Comparison of ENCODE assay signal across 1 cellular context in genomic region chr19:11694533-11695439, GRCh38.
TF ChIP-seq lines count a peak whose summit lies in the region.

No MANE protein-coding gene starts in this region.

TF ChIP-seq in HepG2, 621 proteins besides CTCF, POLR2A, EP300 and RAD21 (continued from another document and continues in another):
- TF ChIP-seq, protein P1, sequence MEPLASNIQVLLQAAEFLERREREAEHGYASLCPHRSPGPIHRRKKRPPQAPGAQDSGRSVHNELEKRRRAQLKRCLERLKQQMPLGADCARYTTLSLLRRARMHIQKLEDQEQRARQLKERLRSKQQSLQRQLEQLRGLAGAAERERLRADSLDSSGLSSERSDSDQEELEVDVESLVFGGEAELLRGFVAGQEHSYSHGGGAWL (CRISPR knock-in tag; IDR thresholded peaks at IDR 0.05), result peak; percentile 2; the same call in 1 of the 2 replicates
- TF ChIP-seq, protein P2, sequence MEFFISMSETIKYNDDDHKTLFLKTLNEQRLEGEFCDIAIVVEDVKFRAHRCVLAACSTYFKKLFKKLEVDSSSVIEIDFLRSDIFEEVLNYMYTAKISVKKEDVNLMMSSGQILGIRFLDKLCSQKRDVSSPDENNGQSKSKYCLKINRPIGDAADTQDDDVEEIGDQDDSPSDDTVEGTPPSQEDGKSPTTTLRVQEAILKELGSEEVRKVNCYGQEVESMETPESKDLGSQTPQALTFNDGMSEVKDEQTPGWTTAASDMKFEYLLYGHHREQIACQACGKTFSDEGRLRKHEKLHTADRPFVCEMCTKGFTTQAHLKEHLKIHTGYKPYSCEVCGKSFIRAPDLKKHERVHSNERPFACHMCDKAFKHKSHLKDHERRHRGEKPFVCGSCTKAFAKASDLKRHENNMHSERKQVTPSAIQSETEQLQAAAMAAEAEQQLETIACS (CRISPR knock-in tag; IDR thresholded peaks at IDR 0.05), result peak; percentile 29; the same call in 1 of the 2 replicates
- peak; percentile 61; the same call in 1 of the 2 replicates for TF ChIP-seq MXD4 (CRISPR knock-in tag; IDR thresholded peaks at IDR 0.05)
- peak; percentile 82 for TF ChIP-seq TAF15 (IDR thresholded peaks at IDR 0.05; ENCODE audit: low read depth, low read length, poor library complexity, severe bottlenecking)
- TF ChIP-seq SYNCRIP (IDR thresholded peaks at IDR 0.05; ENCODE audit: insufficient read depth, low read depth, low read length), result no peak
- TF ChIP-seq, protein P3, sequence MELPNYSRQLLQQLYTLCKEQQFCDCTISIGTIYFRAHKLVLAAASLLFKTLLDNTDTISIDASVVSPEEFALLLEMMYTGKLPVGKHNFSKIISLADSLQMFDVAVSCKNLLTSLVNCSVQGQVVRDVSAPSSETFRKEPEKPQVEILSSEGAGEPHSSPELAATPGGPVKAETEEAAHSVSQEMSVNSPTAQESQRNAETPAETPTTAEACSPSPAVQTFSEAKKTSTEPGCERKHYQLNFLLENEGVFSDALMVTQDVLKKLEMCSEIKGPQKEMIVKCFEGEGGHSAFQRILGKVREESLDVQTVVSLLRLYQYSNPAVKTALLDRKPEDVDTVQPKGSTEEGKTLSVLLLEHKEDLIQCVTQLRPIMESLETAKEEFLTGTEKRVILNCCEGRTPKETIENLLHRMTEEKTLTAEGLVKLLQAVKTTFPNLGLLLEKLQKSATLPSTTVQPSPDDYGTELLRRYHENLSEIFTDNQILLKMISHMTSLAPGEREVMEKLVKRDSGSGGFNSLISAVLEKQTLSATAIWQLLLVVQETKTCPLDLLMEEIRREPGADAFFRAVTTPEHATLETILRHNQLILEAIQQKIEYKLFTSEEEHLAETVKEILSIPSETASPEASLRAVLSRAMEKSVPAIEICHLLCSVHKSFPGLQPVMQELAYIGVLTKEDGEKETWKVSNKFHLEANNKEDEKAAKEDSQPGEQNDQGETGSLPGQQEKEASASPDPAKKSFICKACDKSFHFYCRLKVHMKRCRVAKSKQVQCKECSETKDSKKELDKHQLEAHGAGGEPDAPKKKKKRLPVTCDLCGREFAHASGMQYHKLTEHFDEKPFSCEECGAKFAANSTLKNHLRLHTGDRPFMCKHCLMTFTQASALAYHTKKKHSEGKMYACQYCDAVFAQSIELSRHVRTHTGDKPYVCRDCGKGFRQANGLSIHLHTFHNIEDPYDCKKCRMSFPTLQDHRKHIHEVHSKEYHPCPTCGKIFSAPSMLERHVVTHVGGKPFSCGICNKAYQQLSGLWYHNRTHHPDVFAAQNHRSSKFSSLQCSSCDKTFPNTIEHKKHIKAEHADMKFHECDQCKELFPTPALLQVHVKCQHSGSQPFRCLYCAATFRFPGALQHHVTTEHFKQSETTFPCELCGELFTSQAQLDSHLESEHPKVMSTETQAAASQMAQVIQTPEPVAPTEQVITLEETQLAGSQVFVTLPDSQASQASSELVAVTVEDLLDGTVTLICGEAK (IDR thresholded peaks at IDR 0.05), result no peak
- TF ChIP-seq, protein P3 (CRISPR knock-in tag; IDR thresholded peaks at IDR 0.05), result 0 out of 2 replicates have a peak, but pooled peaks have one; percentile 14
- no peak for TF ChIP-seq SOX6 (IDR thresholded peaks at IDR 0.05)
- peak; percentile 7; the same call in 1 of the 2 replicates for TF ChIP-seq SOX6 (CRISPR knock-in tag; IDR thresholded peaks at IDR 0.05)
- TF ChIP-seq ZNF251 (CRISPR knock-in tag; IDR thresholded peaks at IDR 0.05), result no peak
- TF ChIP-seq TERF1 (CRISPR knock-in tag; IDR thresholded peaks at IDR 0.05), result no peak
- TF ChIP-seq ZMYM4 (CRISPR knock-in tag; IDR thresholded peaks at IDR 0.05), result peak; percentile 91
- peak; percentile 53; the same call in 1 of the 2 replicates for TF ChIP-seq ZNF292 (CRISPR knock-in tag; IDR thresholded peaks at IDR 0.05; ENCODE audit: borderline replicate concordance, low read depth)
- peak; percentile 22; the same call in 1 of the 2 replicates for TF ChIP-seq PHF20 (CRISPR knock-in tag; IDR thresholded peaks at IDR 0.05)
- TF ChIP-seq MAZ (IDR thresholded peaks at IDR 0.05; ENCODE audit: borderline replicate concordance, low read depth, low read length), result peak; percentile 36; the same call in 1 of the 2 replicates
- TF ChIP-seq MAZ (CRISPR knock-in tag; IDR thresholded peaks at IDR 0.05; ENCODE audit: low read depth), result peak; percentile 73; the same call in 1 of the 2 replicates
- peak; percentile 37; the same call in 1 of the 2 replicates for TF ChIP-seq PRDM10 (CRISPR knock-in tag; IDR thresholded peaks at IDR 0.05; ENCODE audit: low read depth)
- no peak for TF ChIP-seq ZNF407 (CRISPR knock-in tag; IDR thresholded peaks at IDR 0.05; ENCODE audit: not compliant biosample characterization)
- no peak for TF ChIP-seq SATB2 (CRISPR knock-in tag; IDR thresholded peaks at IDR 0.05)
- no peak for TF ChIP-seq ZKSCAN1 (IDR thresholded peaks at IDR 0.05; ENCODE audit: low read length)
- peak; percentile 70; the same call in 1 of the 2 replicates for TF ChIP-seq ZNF724P (CRISPR knock-in tag; IDR thresholded peaks at IDR 0.05; ENCODE audit: borderline replicate concordance)
- TF ChIP-seq NAIF1 (CRISPR knock-in tag; IDR thresholded peaks at IDR 0.05; ENCODE audit: borderline replicate concordance), result no peak
- TF ChIP-seq KMT2B (CRISPR knock-in tag; IDR thresholded peaks at IDR 0.05), result peak; percentile 73
- no peak for TF ChIP-seq BHLHE40 (IDR thresholded peaks at IDR 0.05; ENCODE audit: low read length)
- 0 out of 2 replicates have a peak, but pooled peaks have one; percentile 50 for TF ChIP-seq ZNF614 (CRISPR knock-in tag; IDR thresholded peaks at IDR 0.05; ENCODE audit: borderline replicate concordance)
- 0 out of 2 replicates have a peak, but pooled peaks have one; percentile 78 for TF ChIP-seq ZNF720 (CRISPR knock-in tag; IDR thresholded peaks at IDR 0.05)
- peak; percentile 56; the same call in 1 of the 2 replicates for TF ChIP-seq PHF21A (CRISPR knock-in tag; IDR thresholded peaks at IDR 0.05)
- TF ChIP-seq ZNF83 (CRISPR knock-in tag; IDR thresholded peaks at IDR 0.05; ENCODE audit: borderline replicate concordance), result no peak
- peak; percentile 61 for TF ChIP-seq ZNF883 (CRISPR knock-in tag; IDR thresholded peaks at IDR 0.05; ENCODE audit: not compliant biosample characterization)
